ENCODE assay signal across 12 cellular contexts in the genomic region with DNA sequence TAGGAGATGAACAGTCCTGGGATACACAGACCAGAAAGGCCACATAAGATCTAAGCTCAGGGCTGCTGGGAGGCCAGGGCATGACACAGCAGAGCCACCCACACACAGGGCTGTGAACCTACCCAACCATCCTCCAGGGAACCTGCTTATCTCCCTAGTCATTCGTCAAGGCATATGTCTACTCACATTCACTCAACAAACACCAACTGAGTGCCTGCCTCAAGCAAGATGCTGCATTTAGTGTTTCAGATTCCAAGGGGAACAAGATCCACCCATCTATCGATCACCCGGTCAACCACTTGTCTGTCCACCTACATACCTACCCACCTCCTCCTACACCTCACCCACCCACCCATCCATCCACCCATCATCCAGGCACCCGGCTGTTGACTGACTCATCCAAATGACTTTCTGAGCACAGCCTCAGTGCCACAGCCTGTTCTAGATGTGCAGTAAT. TPM values are rescaled to one million over a fixed set of nuclear protein-coding genes. Genes with fewer than 3 reads are reported as not detected.
A peak's percentile ranks its signal among the peaks of the same experiment; 100 is the strongest.
DNase-seq lines count a peak whose midpoint lies in the region; ATAC-seq and TF ChIP-seq lines count a peak whose summit lies in the region.
"Had no signal": no experiment of that assay in that cellular context is flagged by ENCODE, and none has a peak within 500 bp of the region (broad histone marks: within the 10 kb centered on the region; RNA-seq: fewer than 3 reads in every experiment).

No MANE protein-coding gene starts in this region.

- H3K27ac ChIP-seq in OCI-LY1 (ENCODE audit: low read depth, low read length, poor library complexity, severe bottlenecking), result no peak overlapping the region
- H3K27ac ChIP-seq: foreskin keratinocyte had no signal

- peaks cover 40 to 43% of the 10 kb centered on the region in 2 donors for H3K4me1 Mint-ChIP-seq in natural killer cell treated with Interleukin-12 subunit alpha and Interleukin-12 subunit beta and Interleukin-15 and Interleukin-18, amount 100 ng/mL, for 72 hours (ENCODE audit: low read depth in 2 of 2)

- no peak overlapping the region for H2AFZ ChIP-seq in OCI-LY1 (ENCODE audit: low read length)

- DNase-seq in GM12864 (ENCODE audit: low read depth) (no peak), amniotic epithelial cell (ENCODE audit: low read depth) (peak; percentile 47), DMS53 treated with DMSO at 0.1 percent for 48 hours (lab: John Stamatoyannopoulos, UW; ENCODE audit: unreplicated experiment) (no peak), GM19240 (ENCODE audit: insufficient read length, low spot score) (no peak), inferior parietal cortex (ENCODE audit: extremely low spot score) (no peak)
- DNase-seq in natural killer cell treated with Interleukin-12 subunit alpha and Interleukin-12 subunit beta and Interleukin-15 and Interleukin-18, amount 100 ng/mL, for 72 hours (ENCODE audit: low spot score), result no peak
- DNase-seq: activated CD8-positive, alpha-beta memory T cell treated with anti-CD3 and anti-CD28 coated beads, Interleukin-2, amount 50 U/mL, for 4 hours; foreskin keratinocyte; HCEC 1CT; NCI-H82 had no signal

- no peaks in the 10 kb centered on the region for H3K27me3 ChIP-seq in OCI-LY1 (ENCODE audit: insufficient read depth, low read length)
- H3K27me3 ChIP-seq: foreskin keratinocyte had no signal

- H3K4me2 ChIP-seq in OCI-LY1 (ENCODE audit: low read length), result peak overlapping the region; percentile 77

- peak overlapping the region; percentile 30 to 89 for H3K27ac Mint-ChIP-seq in natural killer cell treated with Interleukin-12 subunit alpha and Interleukin-12 subunit beta and Interleukin-15 and Interleukin-18, amount 100 ng/mL, for 72 hours

- no peaks in the 10 kb centered on the region for H3K27me3 Mint-ChIP-seq in natural killer cell treated with Interleukin-12 subunit alpha and Interleukin-12 subunit beta and Interleukin-15 and Interleukin-18, amount 100 ng/mL, for 72 hours

- H3K4me3 ChIP-seq in GM12864 (ENCODE audit: low read depth, low read length) (peak overlapping the region; percentile 92), OCI-LY1 (ENCODE audit: low read depth, low read length, poor library complexity, severe bottlenecking) (peak overlapping the region; percentile 75)

- H3K4me1 ChIP-seq in OCI-LY1 (ENCODE audit: insufficient read depth, low read length, severe bottlenecking), result peaks cover 39% of the 10 kb centered on the region

- H3K4me3 Mint-ChIP-seq in natural killer cell treated with Interleukin-12 subunit alpha and Interleukin-12 subunit beta and Interleukin-15 and Interleukin-18, amount 100 ng/mL, for 72 hours, result peak overlapping the region; percentile 95

- peak overlapping the region; percentile 78 for H3K9ac ChIP-seq in OCI-LY1 (ENCODE audit: low read length)

- peaks cover 6% of the 10 kb centered on the region for H3K36me3 Mint-ChIP-seq in natural killer cell treated with Interleukin-12 subunit alpha and Interleukin-12 subunit beta and Interleukin-15 and Interleukin-18, amount 100 ng/mL, for 72 hours

- H3K79me2 ChIP-seq in OCI-LY1 (ENCODE audit: insufficient read depth, low read length), result no peaks in the 10 kb centered on the region

- no peak for ATAC-seq in natural killer cell treated with Interleukin-12 subunit alpha and Interleukin-12 subunit beta and Interleukin-15 and Interleukin-18, amount 100 ng/mL, for 72 hours
- no peak for ATAC-seq in HG03565 (IDR thresholded peaks at IDR 0.05; ENCODE audit: unreplicated experiment)
- ATAC-seq: foreskin keratinocyte had no signal

- peaks cover 34% of the 10 kb centered on the region for H3K36me3 ChIP-seq in OCI-LY1 (ENCODE audit: insufficient read depth, low read length)

- H3K9me3 ChIP-seq in OCI-LY1 (ENCODE audit: low read length), result no peaks in the 10 kb centered on the region

- no peak for TF ChIP-seq CTCF in GM12864 (IDR thresholded peaks at IDR 0.05; ENCODE audit: low read depth, low read length, missing control alignments)
- TF ChIP-seq CTCF in OCI-LY1 (IDR thresholded peaks at IDR 0.05; ENCODE audit: low read length), result no peak

- H3F3A ChIP-seq in OCI-LY1 (ENCODE audit: insufficient read depth, low read length), result no peaks in the 10 kb centered on the region

- H4K20me1 ChIP-seq in OCI-LY1 (ENCODE audit: insufficient read depth, low read length), result no peaks in the 10 kb centered on the region

- H3K9me3 Mint-ChIP-seq in natural killer cell treated with Interleukin-12 subunit alpha and Interleukin-12 subunit beta and Interleukin-15 and Interleukin-18, amount 100 ng/mL, for 72 hours, result no peaks in the 10 kb centered on the region

- no peaks in the 10 kb centered on the region for H3K9me2 ChIP-seq in OCI-LY1 (ENCODE audit: low read depth, low read length)

RNA-seq across cellular contexts. Expression of a gene that starts 1.9 kb away (rescaled TPM):
- total RNA-seq in natural killer cell treated with Interleukin-12 subunit alpha and Interleukin-12 subunit beta and Interleukin-15 and Interleukin-18, amount 100 ng/mL, for 72 hours, result 10 to 100 TPM; 47.9 to 74.4 TPM

RNA-seq across cellular contexts. Expression of a gene that starts 5.2 kb away (rescaled TPM):
- total RNA-seq in natural killer cell treated with Interleukin-12 subunit alpha and Interleukin-12 subunit beta and Interleukin-15 and Interleukin-18, amount 100 ng/mL, for 72 hours, result 1 to 10 TPM; 2.7 to 3.7 TPM

RNA-seq across cellular contexts. Expression of a gene that starts 19.0 kb away (rescaled TPM):
- 10 to 100 TPM; 17.5 to 44.5 TPM for total RNA-seq in natural killer cell treated with Interleukin-12 subunit alpha and Interleukin-12 subunit beta and Interleukin-15 and Interleukin-18, amount 100 ng/mL, for 72 hours

RNA-seq across cellular contexts. Expression of a gene that starts 36.4 kb away (rescaled TPM):
- 10 to 100 TPM; 53.4 to 67.2 TPM for total RNA-seq in natural killer cell treated with Interleukin-12 subunit alpha and Interleukin-12 subunit beta and Interleukin-15 and Interleukin-18, amount 100 ng/mL, for 72 hours

RNA-seq across cellular contexts. Expression of a gene that starts 45.0 kb away (rescaled TPM):
- total RNA-seq in natural killer cell treated with Interleukin-12 subunit alpha and Interleukin-12 subunit beta and Interleukin-15 and Interleukin-18, amount 100 ng/mL, for 72 hours, result 10 to 100 TPM in 1 of 2 donors, 1 to 10 TPM in 1; 8.2 to 16.4 TPM
